In the genomic region with DNA sequence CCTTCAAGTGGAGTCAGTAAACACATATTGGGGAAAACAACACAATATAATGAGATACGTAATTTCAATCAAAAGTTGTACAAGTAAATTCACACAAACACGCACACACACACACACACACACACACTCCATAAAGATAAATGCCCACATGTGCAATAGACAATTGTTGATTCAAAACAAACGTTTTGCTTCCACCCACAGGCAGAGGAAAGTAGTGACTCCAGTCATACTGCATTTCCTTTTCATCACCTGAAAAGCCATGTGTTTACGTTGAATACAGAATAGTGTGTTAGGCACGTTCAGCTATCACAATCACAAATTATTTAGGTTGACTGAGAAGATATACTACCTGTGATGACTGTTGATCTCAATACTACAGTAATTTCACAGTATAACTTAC, we compare ENCODE assay signal across 10 cellular contexts.
DNase-seq lines count a peak whose midpoint lies in the region; ATAC-seq, FAIRE-seq and TF ChIP-seq lines count a peak whose summit lies in the region.
"Had no signal": no experiment of that assay in that cellular context is flagged by ENCODE, and none has a peak within 500 bp of the region (broad histone marks: within the 10 kb centered on the region; RNA-seq: fewer than 3 reads in every experiment).

No MANE protein-coding gene starts in this region.

- H3K27ac Mint-ChIP-seq in astrocyte (ENCODE audit: unreplicated experiment) = no peak overlapping the region

- peak; percentile 35 for TF ChIP-seq CTCF in astrocyte (IDR thresholded peaks at IDR 0.05; ENCODE audit: insufficient read depth, low read depth, low read length)

- no peak for FAIRE-seq in astrocyte (lab: Jason Lieb, UNC)

- peak; percentile 8 for DNase-seq in NCI-H146 (lab: John Stamatoyannopoulos, UW)
- no peak for DNase-seq in NCI-H146 treated with DMSO at 0.1 percent for 48 hours (lab: John Stamatoyannopoulos, UW; ENCODE audit: unreplicated experiment)
- peak; percentile 3 for DNase-seq in NCI-H1105 (lab: John Stamatoyannopoulos, UW)
- no peak for DNase-seq in astrocyte (ENCODE audit: low read depth)
- DNase-seq in mesendoderm = peak; percentile 21
- no peak for DNase-seq in stimulated activated CD8-positive, alpha-beta memory T cell treated with anti-CD3 and anti-CD28 coated beads, Interleukin-4, amount 100 ng/mL, for 48 hours
- DNase-seq in iPS-NIHi11 (ENCODE audit: low spot score) = no peak
- DNase-seq: foreskin melanocyte, KG1 had no signal

- H3K36me3 Mint-ChIP-seq in astrocyte (ENCODE audit: low read depth, unreplicated experiment) = no peaks in the 10 kb centered on the region

- H3K56ac ChIP-seq in mesendoderm (ENCODE audit: low read length) = no peak overlapping the region

- no peak overlapping the region for H3K4me2 ChIP-seq in astrocyte (ENCODE audit: low read length)
- no peak overlapping the region for H3K4me2 ChIP-seq in mesendoderm (ENCODE audit: low read length)

- no peaks in the 10 kb centered on the region for H3K9me3 ChIP-seq in astrocyte (ENCODE audit: insufficient read depth, low read depth, low read length)

- H2BK5ac ChIP-seq in mesendoderm (ENCODE audit: low read length) = no peak overlapping the region

- no peaks in the 10 kb centered on the region for H3K9me3 Mint-ChIP-seq in astrocyte (ENCODE audit: unreplicated experiment)

- ATAC-seq in HG03108 (IDR thresholded peaks at IDR 0.05; ENCODE audit: unreplicated experiment) = no peak

- H3K27me3 ChIP-seq in astrocyte (ENCODE audit: insufficient read depth, low read length) = no peaks in the 10 kb centered on the region
- no peaks in the 10 kb centered on the region for H3K27me3 ChIP-seq in mesendoderm (ENCODE audit: insufficient read depth, low read length, poor library complexity)

- peaks cover 4% of the 10 kb centered on the region for H3K4me1 Mint-ChIP-seq in astrocyte (ENCODE audit: low read depth, unreplicated experiment)

- no peak overlapping the region for H3K4ac ChIP-seq in mesendoderm (ENCODE audit: low read depth, low read length)

- WGBS in mesendoderm (ENCODE audit: extremely low coverage, insufficient coverage, low lambda C conversion rate) = no CpG with 5 or more reads among the region's 5 CpGs

- no peak overlapping the region for H3K23ac ChIP-seq in mesendoderm (ENCODE audit: low read length)

- no peak overlapping the region for H3K18ac ChIP-seq in mesendoderm (ENCODE audit: low read length)

- H3K27me3 Mint-ChIP-seq in astrocyte (ENCODE audit: low read depth, unreplicated experiment) = no peaks in the 10 kb centered on the region

- H3K79me1 ChIP-seq in mesendoderm (ENCODE audit: low read length) = no peaks in the 10 kb centered on the region

- H3K27ac ChIP-seq in astrocyte (ENCODE audit: low read depth, low read length) = no peak overlapping the region
- H3K27ac ChIP-seq in mesendoderm (ENCODE audit: low read depth, low read length) = no peak overlapping the region

- H4K8ac ChIP-seq in mesendoderm (ENCODE audit: low read depth, low read length) = no peak overlapping the region

- H2BK15ac ChIP-seq in mesendoderm (replicated peaks; ENCODE audit: low read depth) = no peak overlapping the region

- H3K9ac ChIP-seq in astrocyte (ENCODE audit: low read length) (no peak overlapping the region), mesendoderm (ENCODE audit: low read length) (no peak overlapping the region)

- H3K4me1 ChIP-seq in astrocyte (ENCODE audit: insufficient read depth, low read length) (no peaks in the 10 kb centered on the region), mesendoderm (ENCODE audit: control insufficient read depth, low read depth, low read length) (no peaks in the 10 kb centered on the region)

- no peak overlapping the region for H2AK5ac ChIP-seq in mesendoderm (ENCODE audit: low read length)

- no peaks in the 10 kb centered on the region for H4K20me1 ChIP-seq in astrocyte (ENCODE audit: insufficient read depth, low read length)

- H3K4me3 ChIP-seq in astrocyte (ENCODE audit: insufficient read depth, low read depth, low read length) (no peak overlapping the region), mesendoderm (ENCODE audit: low read length) (no peak overlapping the region)

- H3K79me2 ChIP-seq in astrocyte (ENCODE audit: insufficient read depth, low read length) (no peaks in the 10 kb centered on the region), mesendoderm (ENCODE audit: control insufficient read depth, insufficient read depth, low read length) (no peaks in the 10 kb centered on the region)

- H3K4me3 Mint-ChIP-seq in astrocyte (ENCODE audit: unreplicated experiment) = no peak overlapping the region

- H3K36me3 ChIP-seq in astrocyte (ENCODE audit: insufficient read depth, low read length) = no peaks in the 10 kb centered on the region
- H3K36me3 ChIP-seq in mesendoderm (ENCODE audit: control insufficient read depth, insufficient read depth, low read length) = no peaks in the 10 kb centered on the region

- H4K5ac ChIP-seq in mesendoderm (ENCODE audit: low read length) = no peak overlapping the region

- H2BK120ac ChIP-seq in mesendoderm (ENCODE audit: low read depth, low read length) = no peak overlapping the region

- no peak overlapping the region for H2AFZ ChIP-seq in astrocyte (ENCODE audit: low read depth, low read length)

Comparison
In these comparisons a context has a peak if more than half of its experiments do, and no peak if none do; other contexts are left out.
1. DNase-seq: peak in NCI-H146 (single experiment), NCI-H1105 (single experiment) and mesendoderm (single experiment); none in NCI-H146 treated with DMSO at 0.1 percent for 48 hours (single experiment), astrocyte (single experiment), stimulated activated CD8-positive, alpha-beta memory T cell treated with anti-CD3 and anti-CD28 coated beads, Interleukin-4, amount 100 ng/mL, for 48 hours (single experiment) and iPS-NIHi11 (single experiment).